1 cellular context compared by ENCODE assay signal in the genomic region with DNA sequence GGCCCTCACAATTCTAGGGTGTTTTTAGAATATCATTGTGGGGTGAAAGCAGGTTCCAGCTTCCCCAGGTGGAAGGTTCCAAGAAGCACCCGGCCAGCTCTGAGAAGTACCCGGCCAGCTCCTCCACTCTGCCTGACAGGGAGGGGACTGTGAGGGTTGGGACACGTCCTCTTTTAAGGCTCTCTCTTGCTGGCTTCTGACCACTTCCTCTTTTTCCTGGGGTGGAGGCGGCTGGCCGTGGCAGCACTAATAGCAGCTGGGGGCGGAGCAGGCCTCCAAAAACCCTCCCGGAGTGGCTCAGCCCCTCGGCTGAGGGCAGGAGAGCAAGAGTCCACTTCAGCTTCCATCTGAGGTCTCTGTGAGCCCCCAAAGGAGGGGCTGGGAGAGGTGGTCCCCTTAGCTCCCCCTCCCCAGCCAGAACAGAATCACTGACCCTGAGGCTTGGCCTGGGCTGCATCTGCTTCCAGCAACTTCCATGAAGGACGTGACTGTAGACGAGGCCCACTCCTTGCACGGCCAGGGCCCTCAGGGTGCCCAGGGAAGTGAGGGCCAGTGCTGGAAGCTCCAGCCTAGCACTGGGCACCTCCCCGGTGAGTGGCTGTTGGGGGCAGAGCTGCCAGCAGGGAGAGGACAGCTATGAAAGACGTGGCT.
TF ChIP-seq lines count a peak whose summit lies in the region.

No MANE protein-coding gene starts in this region.

TF ChIP-seq in liver, 16 proteins besides CTCF, POLR2A, EP300 and RAD21 (continued from another document):
- TF ChIP-seq, protein P1, sequence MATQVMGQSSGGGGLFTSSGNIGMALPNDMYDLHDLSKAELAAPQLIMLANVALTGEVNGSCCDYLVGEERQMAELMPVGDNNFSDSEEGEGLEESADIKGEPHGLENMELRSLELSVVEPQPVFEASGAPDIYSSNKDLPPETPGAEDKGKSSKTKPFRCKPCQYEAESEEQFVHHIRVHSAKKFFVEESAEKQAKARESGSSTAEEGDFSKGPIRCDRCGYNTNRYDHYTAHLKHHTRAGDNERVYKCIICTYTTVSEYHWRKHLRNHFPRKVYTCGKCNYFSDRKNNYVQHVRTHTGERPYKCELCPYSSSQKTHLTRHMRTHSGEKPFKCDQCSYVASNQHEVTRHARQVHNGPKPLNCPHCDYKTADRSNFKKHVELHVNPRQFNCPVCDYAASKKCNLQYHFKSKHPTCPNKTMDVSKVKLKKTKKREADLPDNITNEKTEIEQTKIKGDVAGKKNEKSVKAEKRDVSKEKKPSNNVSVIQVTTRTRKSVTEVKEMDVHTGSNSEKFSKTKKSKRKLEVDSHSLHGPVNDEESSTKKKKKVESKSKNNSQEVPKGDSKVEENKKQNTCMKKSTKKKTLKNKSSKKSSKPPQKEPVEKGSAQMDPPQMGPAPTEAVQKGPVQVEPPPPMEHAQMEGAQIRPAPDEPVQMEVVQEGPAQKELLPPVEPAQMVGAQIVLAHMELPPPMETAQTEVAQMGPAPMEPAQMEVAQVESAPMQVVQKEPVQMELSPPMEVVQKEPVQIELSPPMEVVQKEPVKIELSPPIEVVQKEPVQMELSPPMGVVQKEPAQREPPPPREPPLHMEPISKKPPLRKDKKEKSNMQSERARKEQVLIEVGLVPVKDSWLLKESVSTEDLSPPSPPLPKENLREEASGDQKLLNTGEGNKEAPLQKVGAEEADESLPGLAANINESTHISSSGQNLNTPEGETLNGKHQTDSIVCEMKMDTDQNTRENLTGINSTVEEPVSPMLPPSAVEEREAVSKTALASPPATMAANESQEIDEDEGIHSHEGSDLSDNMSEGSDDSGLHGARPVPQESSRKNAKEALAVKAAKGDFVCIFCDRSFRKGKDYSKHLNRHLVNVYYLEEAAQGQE (IDR thresholded peaks at IDR 0.05), result no peak
- TF ChIP-seq YY1 (IDR thresholded peaks at IDR 0.05), result no peak
- no peak for TF ChIP-seq FOXA1 (IDR thresholded peaks at IDR 0.05)
